ENCODE assay signal across 23 cellular contexts in the genomic region with DNA sequence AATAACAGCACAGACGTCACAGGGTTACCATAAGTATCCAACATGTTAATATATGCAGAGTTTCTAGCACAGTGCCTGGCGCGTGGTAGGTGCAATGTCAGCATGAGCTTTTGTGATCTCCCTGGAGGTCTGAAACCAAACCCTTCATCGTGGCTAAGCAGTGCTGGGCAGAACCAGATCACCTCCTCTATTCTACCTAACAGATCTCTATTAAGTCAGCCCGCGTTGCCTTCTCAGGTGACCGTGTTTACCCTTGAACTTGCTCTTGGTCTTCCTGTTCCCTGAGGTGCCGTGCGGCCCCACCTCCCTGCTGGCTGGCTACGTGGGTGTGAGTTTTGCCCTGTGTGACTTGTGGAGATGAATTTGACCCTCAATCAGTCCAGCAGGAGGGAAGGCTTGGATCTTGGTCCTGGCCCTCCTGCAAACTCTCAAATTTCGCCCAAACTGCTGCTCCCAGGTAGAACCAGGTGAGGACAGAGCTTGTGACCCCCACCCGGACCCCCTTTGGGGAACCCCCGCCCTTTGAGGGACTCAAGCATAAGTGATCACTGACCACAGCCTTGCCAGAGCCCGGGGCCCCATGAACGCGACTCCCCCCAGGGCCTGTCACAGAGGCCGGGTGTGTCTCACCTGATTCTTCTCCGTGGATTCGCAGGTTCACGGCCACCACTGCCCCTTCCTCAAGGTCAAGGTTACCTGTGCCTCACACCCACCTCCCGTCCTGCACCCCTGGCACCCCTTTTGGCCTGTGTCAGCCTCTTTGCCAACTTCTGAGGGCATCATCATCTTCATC. TPM values are rescaled to one million over a fixed set of nuclear protein-coding genes. Genes with fewer than 3 reads are reported as not detected.
"Had no signal": no experiment of that assay in that cellular context is flagged by ENCODE, and none has a peak within 500 bp of the region (broad histone marks: within the 10 kb centered on the region; RNA-seq: fewer than 3 reads in every experiment).

No MANE protein-coding gene starts in this region.

- H3K36me3 Mint-ChIP-seq: activated CD8-positive, alpha-beta memory T cell treated with anti-CD3 and anti-CD28 coated beads, Interleukin-2, amount 10 ng/mL, durations not matched to agents 7 days and 5 days; activated naive CD4-positive, alpha-beta T cell treated with anti-CD3 and anti-CD28 coated beads, Interleukin-2, amount 10 ng/mL, durations not matched to agents 7 days and 5 days; natural killer cell treated with Interleukin-12 subunit alpha and Interleukin-12 subunit beta and Interleukin-15 and Interleukin-18, amount 100 ng/mL, for 72 hours had no signal

- H3K27ac ChIP-seq: epithelial cell of prostate, gastroesophageal sphincter, left lung, neutrophil, parathyroid adenoma, right lobe of liver, skin epidermis, thyroid gland, upper lobe of right lung had no signal

- H3K4me1 Mint-ChIP-seq: activated CD8-positive, alpha-beta memory T cell treated with anti-CD3 and anti-CD28 coated beads, Interleukin-2, amount 10 ng/mL, durations not matched to agents 7 days and 5 days; activated naive CD4-positive, alpha-beta T cell treated with anti-CD3 and anti-CD28 coated beads, Interleukin-2, amount 10 ng/mL, durations not matched to agents 7 days and 5 days had no signal

- H3K79me2 ChIP-seq: parathyroid adenoma had no signal

- H2AFZ ChIP-seq: parathyroid adenoma had no signal

- H3K27me3 ChIP-seq: neutrophil, right lobe of liver, thyroid gland, upper lobe of right lung had no signal

- FAIRE-seq: kidney had no signal

- H3K4me3 ChIP-seq: gastroesophageal sphincter, left lung, right lobe of liver, skin epidermis, thyroid gland, upper lobe of right lung had no signal

- H3K36me3 ChIP-seq: gastroesophageal sphincter, left lung, neutrophil, right lobe of liver, thyroid gland, upper lobe of right lung had no signal

- H3K4me1 ChIP-seq: left lung, parathyroid adenoma, right lobe of liver, upper lobe of right lung had no signal

- H3K9me3 ChIP-seq: neutrophil, right lobe of liver, thyroid gland had no signal

- H3K4me3 Mint-ChIP-seq: activated CD8-positive, alpha-beta memory T cell treated with anti-CD3 and anti-CD28 coated beads, Interleukin-2, amount 10 ng/mL, durations not matched to agents 7 days and 5 days; activated CD8-positive, alpha-beta T cell treated with anti-CD3 and anti-CD28 coated beads for 36 hours; activated naive CD4-positive, alpha-beta T cell treated with anti-CD3 and anti-CD28 coated beads, Interleukin-2, amount 10 ng/mL, durations not matched to agents 7 days and 5 days; natural killer cell treated with Interleukin-12 subunit alpha and Interleukin-12 subunit beta and Interleukin-15 and Interleukin-18, amount 100 ng/mL, for 72 hours; stimulated activated naive CD8-positive, alpha-beta T cell treated with anti-CD3 and anti-CD28 coated beads, Interleukin-15, Interleukin-2, amounts not matched to agents 100 ng/mL and 50 ng/mL, for 24 hours; T-helper 1 cell treated with Interleukin-12 subunit alpha and Interleukin-12 subunit beta and Interleukin-4 antibody, amounts not matched to agents 30 μg/mL and 1 μg/mL, for 36 hours had no signal

- H3K27ac Mint-ChIP-seq: activated CD8-positive, alpha-beta memory T cell treated with anti-CD3 and anti-CD28 coated beads, Interleukin-2, amount 10 ng/mL, durations not matched to agents 7 days and 5 days; activated CD8-positive, alpha-beta T cell treated with anti-CD3 and anti-CD28 coated beads for 36 hours; activated naive CD4-positive, alpha-beta T cell treated with anti-CD3 and anti-CD28 coated beads, Interleukin-2, amount 10 ng/mL, durations not matched to agents 7 days and 5 days; natural killer cell treated with Interleukin-12 subunit alpha and Interleukin-12 subunit beta and Interleukin-15 and Interleukin-18, amount 100 ng/mL, for 72 hours; stimulated activated naive CD8-positive, alpha-beta T cell treated with anti-CD3 and anti-CD28 coated beads, Interleukin-15, Interleukin-2, amounts not matched to agents 100 ng/mL and 50 ng/mL, for 24 hours; T-helper 1 cell treated with Interleukin-12 subunit alpha and Interleukin-12 subunit beta and Interleukin-4 antibody, amounts not matched to agents 30 μg/mL and 1 μg/mL, for 36 hours had no signal

- ATAC-seq: activated CD8-positive, alpha-beta memory T cell treated with anti-CD3 and anti-CD28 coated beads, Interleukin-2, amount 10 ng/mL, durations not matched to agents 7 days and 5 days; activated CD8-positive, alpha-beta T cell treated with anti-CD3 and anti-CD28 coated beads for 36 hours; natural killer cell treated with Interleukin-12 subunit alpha and Interleukin-12 subunit beta and Interleukin-15 and Interleukin-18, amount 100 ng/mL, for 72 hours had no signal

- DNase-seq: activated CD4-positive, alpha-beta T cell treated with anti-CD3 and anti-CD28 coated beads for 48 hours; activated CD8-positive, alpha-beta memory T cell treated with anti-CD3 and anti-CD28 coated beads, Interleukin-2, amount 10 ng/mL, durations not matched to agents 7 days and 5 days; activated CD8-positive, alpha-beta T cell treated with anti-CD3 and anti-CD28 coated beads for 36 hours; activated effector memory CD4-positive, alpha-beta T cell treated with anti-CD3 and anti-CD28 coated beads, Interleukin-2, amount 50 U/mL, for 16 hours; activated naive CD4-positive, alpha-beta T cell treated with anti-CD3 and anti-CD28 coated beads, Interleukin-2, amount 10 ng/mL, durations not matched to agents 7 days and 5 days; activated T-cell treated with anti-CD3 and anti-CD28 coated beads for 4 hours; amygdala; mammary epithelial cell; right lobe of liver; stimulated activated CD4-positive, alpha-beta T cell treated with anti-CD3 and anti-CD28 coated beads, Interleukin-1b, Interleukin-23, amount 100 ng/mL, for 48 hours; T1000; thyroid gland; upper lobe of right lung had no signal

- H3K9me3 Mint-ChIP-seq: activated CD8-positive, alpha-beta T cell treated with anti-CD3 and anti-CD28 coated beads for 36 hours; activated naive CD4-positive, alpha-beta T cell treated with anti-CD3 and anti-CD28 coated beads, Interleukin-2, amount 10 ng/mL, durations not matched to agents 7 days and 5 days; natural killer cell treated with Interleukin-12 subunit alpha and Interleukin-12 subunit beta and Interleukin-15 and Interleukin-18, amount 100 ng/mL, for 72 hours; stimulated activated naive CD8-positive, alpha-beta T cell treated with anti-CD3 and anti-CD28 coated beads, Interleukin-15, Interleukin-2, amounts not matched to agents 100 ng/mL and 50 ng/mL, for 24 hours had no signal

- H3K9ac ChIP-seq: parathyroid adenoma had no signal

RNA-seq across cellular contexts. Expression of a gene that starts 54.2 kb away (rescaled TPM):
- total RNA-seq: activated CD8-positive, alpha-beta memory T cell treated with anti-CD3 and anti-CD28 coated beads, Interleukin-2, amount 10 ng/mL, durations not matched to agents 7 days and 5 days had no signal
